In the genomic region with DNA sequence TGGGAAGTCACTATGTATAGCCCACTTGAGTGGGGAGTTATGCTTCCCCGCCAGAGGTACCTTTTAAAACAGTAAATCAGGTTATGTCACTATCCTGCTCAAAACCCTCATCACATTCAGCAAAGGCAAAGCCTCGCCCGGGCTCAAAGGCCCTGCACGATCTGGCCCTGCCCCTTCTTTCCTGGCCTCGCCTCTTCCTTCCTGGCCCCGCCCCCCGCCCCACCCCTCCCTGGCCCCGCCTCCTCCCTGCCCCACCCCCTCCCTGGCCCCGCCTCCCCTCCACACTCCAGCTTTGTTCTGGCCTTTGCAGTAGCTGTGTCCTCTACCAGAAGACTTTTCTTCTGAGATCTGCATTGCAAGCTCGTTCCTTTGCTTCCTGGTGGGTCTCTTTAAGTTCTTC, we compare ENCODE assay signal across 1 cellular context.
TF ChIP-seq lines count a peak whose summit lies in the region.

No MANE protein-coding gene starts in this region.

TF ChIP-seq in HepG2, 621 proteins besides CTCF, POLR2A, EP300 and RAD21:
- TF ChIP-seq JDP2 (CRISPR knock-in tag; IDR thresholded peaks at IDR 0.05; ENCODE audit: borderline replicate concordance) (no peak), JARID2 (CRISPR knock-in tag; IDR thresholded peaks at IDR 0.05; ENCODE audit: insufficient replicate concordance) (no peak)
